ENCODE assay signal across 20 cellular contexts in the genomic region with DNA sequence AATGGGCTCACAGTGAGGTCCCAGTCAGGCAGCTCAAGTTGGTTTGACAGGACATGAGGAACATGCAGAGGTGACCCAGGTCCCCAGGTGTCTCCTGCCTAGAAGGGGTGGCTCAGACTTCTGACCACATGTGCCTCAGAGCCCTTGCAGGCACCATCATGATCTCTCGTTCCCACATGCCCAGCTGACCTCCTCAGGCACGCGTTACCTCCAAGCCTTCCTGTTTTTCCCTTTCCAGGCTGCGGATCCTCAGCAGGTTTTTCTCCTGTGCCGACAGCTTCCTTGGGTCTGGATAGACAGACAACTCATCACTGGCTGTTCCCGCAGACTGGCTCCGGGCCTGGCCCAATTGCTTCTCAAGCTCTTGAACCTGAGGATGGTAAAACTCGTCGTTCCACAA. TPM values are rescaled to one million over a fixed set of nuclear protein-coding genes. Genes with fewer than 3 reads are reported as not detected.
A peak's percentile ranks its signal among the peaks of the same experiment; 100 is the strongest.
DNase-seq lines count a peak whose midpoint lies in the region; ATAC-seq and TF ChIP-seq lines count a peak whose summit lies in the region.
"Had no signal": no experiment of that assay in that cellular context is flagged by ENCODE, and none has a peak within 500 bp of the region (broad histone marks: within the 10 kb centered on the region; RNA-seq: fewer than 3 reads in every experiment).

No MANE protein-coding gene starts in this region.

- no peak for ATAC-seq in gastrocnemius medialis
- ATAC-seq in stimulated activated naive CD8-positive, alpha-beta T cell treated with anti-CD3 and anti-CD28 coated beads, Interleukin-15, Interleukin-2, amounts not matched to agents 100 U/mL and 50 U/mL, for 24 hours: no peak
- no peak for ATAC-seq in activated CD8-positive, alpha-beta T cell treated with anti-CD3 and anti-CD28 coated beads, Interleukin-2, amount 10 ng/mL, durations not matched to agents 7 days and 5 days
- ATAC-seq: GM12878 had no signal

- DNase-seq in D341Med (ENCODE audit: low spot score) (peak; percentile 5), endothelial cell (ENCODE audit: low spot score) (peak; percentile 1), gastrocnemius medialis (no peak), cortex of kidney (lab: John Stamatoyannopoulos, UW) (no peak)
- DNase-seq in activated CD8-positive, alpha-beta memory T cell treated with anti-CD3 and anti-CD28 coated beads, Interleukin-2, amount 50 U/mL, for 48 hours: peak; percentile 28
- DNase-seq in stimulated activated naive CD8-positive, alpha-beta T cell treated with anti-CD3 and anti-CD28 coated beads, Interleukin-15, Interleukin-2, amounts not matched to agents 100 U/mL and 50 U/mL, for 24 hours: no peak
- DNase-seq in activated CD8-positive, alpha-beta T cell treated with anti-CD3 and anti-CD28 coated beads, Interleukin-2, amount 10 ng/mL, durations not matched to agents 7 days and 5 days: no peak
- DNase-seq: C1 segment of cervical spinal cord, DMS 273 treated with DMSO at 0.1 percent for 48 hours, GDM1, KG1, NCI-H1436 treated with DMSO at 0.1 percent for 48 hours, NCI-H2029 treated with DMSO at 0.1 percent for 48 hours, NCI-H2171 treated with DMSO at 0.1 percent for 48 hours, NCI-H774 had no signal

- CTCF ChIA-PET in activated CD8-positive, alpha-beta T cell treated with anti-CD3 and anti-CD28 coated beads, Interleukin-2, amount 10 ng/mL, durations not matched to agents 7 days and 5 days (lab: Charles Lee): interaction anchor here (0.6 to 1.0 kb wide), 3 partner anchors 13 to 241 kb away, joined by 3 to 4 read pairs (median 3); partner anchors contain the start of gene VIPR1

- H3K9me3 Mint-ChIP-seq in endothelial cell (ENCODE audit: unreplicated experiment): no peaks in the 10 kb centered on the region
- H3K9me3 Mint-ChIP-seq in activated CD8-positive, alpha-beta T cell treated with anti-CD3 and anti-CD28 coated beads, Interleukin-2, amount 10 ng/mL, durations not matched to agents 7 days and 5 days (ENCODE audit: insufficient read depth): no peaks in the 10 kb centered on the region

- in situ Hi-C loops in gastrocnemius medialis (cut with MboI; ENCODE audit: low sequenced_read_pairs in 4 of 4): loop anchor here (5.0 to 25.0 kb wide), 4 partner anchors 40 to 158 kb away; partner anchors contain the start of genes SEC22C (in 2 of the 4), ZBTB47 (in 2 of the 4), HHATL (in 1 of the 4) and SS18L2 (in 1 of the 4)

- peaks cover 4% of the 10 kb centered on the region for H3K27me3 Mint-ChIP-seq in endothelial cell (ENCODE audit: unreplicated experiment)
- H3K27me3 Mint-ChIP-seq in activated CD8-positive, alpha-beta T cell treated with anti-CD3 and anti-CD28 coated beads, Interleukin-2, amount 10 ng/mL, durations not matched to agents 7 days and 5 days (ENCODE audit: low read depth): no peaks in the 10 kb centered on the region

- H3K4me3 ChIP-seq in gastrocnemius medialis: no peak overlapping the region
- H3K4me3 ChIP-seq: GM12878 had no signal

- peak overlapping the region; percentile 85 to 99 (median 94) for H3K27ac ChIP-seq in gastrocnemius medialis

- H3K9me3 ChIP-seq in gastrocnemius medialis: no peaks in the 10 kb centered on the region

- no peaks in the 10 kb centered on the region for H3K36me3 ChIP-seq in gastrocnemius medialis

- H3K27me3 ChIP-seq in gastrocnemius medialis: no peaks in the 10 kb centered on the region

- no peak overlapping the region for H3K27ac Mint-ChIP-seq in endothelial cell (ENCODE audit: unreplicated experiment)
- no peak overlapping the region for H3K27ac Mint-ChIP-seq in activated CD8-positive, alpha-beta T cell treated with anti-CD3 and anti-CD28 coated beads, Interleukin-2, amount 10 ng/mL, durations not matched to agents 7 days and 5 days

- no peak for TF ChIP-seq POLR2A in gastrocnemius medialis (IDR thresholded peaks at IDR 0.05)

- TF ChIP-seq CTCF in endothelial cell (IDR thresholded peaks at IDR 0.05; ENCODE audit: unreplicated experiment) (no peak), gastrocnemius medialis (IDR thresholded peaks at IDR 0.05 in 4 of 5, conservative IDR thresholded peaks at IDR 0.05 in 1 of 5) (no peak)

- no peak overlapping the region for H3K4me3 Mint-ChIP-seq in endothelial cell (ENCODE audit: unreplicated experiment)
- no peak overlapping the region for H3K4me3 Mint-ChIP-seq in activated CD8-positive, alpha-beta T cell treated with anti-CD3 and anti-CD28 coated beads, Interleukin-2, amount 10 ng/mL, durations not matched to agents 7 days and 5 days

- no peaks in the 10 kb centered on the region for H3K36me3 Mint-ChIP-seq in endothelial cell (ENCODE audit: low read depth, unreplicated experiment)
- no peaks in the 10 kb centered on the region for H3K36me3 Mint-ChIP-seq in activated CD8-positive, alpha-beta T cell treated with anti-CD3 and anti-CD28 coated beads, Interleukin-2, amount 10 ng/mL, durations not matched to agents 7 days and 5 days (ENCODE audit: low read depth)

- intact Hi-C loops in gastrocnemius medialis (cut with DNase I; ENCODE audit: low total_unique reads): loop anchor here (10.0 kb wide), 1 partner anchor 518 kb away; no protein-coding TSS in a partner anchor

- POLR2A ChIA-PET in activated CD8-positive, alpha-beta T cell treated with anti-CD3 and anti-CD28 coated beads, Interleukin-2, amount 10 ng/mL, durations not matched to agents 7 days and 5 days (lab: Charles Lee): no interaction called here

- peaks cover 36 to 54% of the 10 kb centered on the region in 2 donors for H3K4me1 ChIP-seq in gastrocnemius medialis

- no peaks in the 10 kb centered on the region for H3K4me1 Mint-ChIP-seq in endothelial cell (ENCODE audit: unreplicated experiment)
- H3K4me1 Mint-ChIP-seq in activated CD8-positive, alpha-beta T cell treated with anti-CD3 and anti-CD28 coated beads, Interleukin-2, amount 10 ng/mL, durations not matched to agents 7 days and 5 days (ENCODE audit: low read depth): peaks cover 14% of the 10 kb centered on the region

RNA-seq across cellular contexts. Expression of gene CCDC13, which starts 30.4 kb away (rescaled TPM):
- total RNA-seq in endothelial cell (ENCODE audit: unreplicated experiment): 0.41 TPM
- 1 to 10 TPM in 2 of 4 donors, under 1 TPM in 2; 0.12 to 1.5 (median 1.1) TPM for total RNA-seq in gastrocnemius medialis
- total RNA-seq in activated CD8-positive, alpha-beta T cell treated with anti-CD3 and anti-CD28 coated beads, Interleukin-2, amount 10 ng/mL, durations not matched to agents 7 days and 5 days: under 1 TPM in 1 of 2 experiments, not detected in 1; 0.63 TPM
- total RNA-seq: A673, H1 had no signal

RNA-seq across cellular contexts. Expression of gene HHATL, which starts 40.1 kb away (rescaled TPM):
- not detected for total RNA-seq in endothelial cell (ENCODE audit: unreplicated experiment)
- 100 to 1,000 TPM in 2 of 4 donors, 10 to 100 TPM in 2; 78.0 to 309 (median 164) TPM for total RNA-seq in gastrocnemius medialis
- total RNA-seq in activated CD8-positive, alpha-beta T cell treated with anti-CD3 and anti-CD28 coated beads, Interleukin-2, amount 10 ng/mL, durations not matched to agents 7 days and 5 days: not detected
- total RNA-seq: A673, GM12878, H1, HepG2, NCI-H460 had no signal

RNA-seq across cellular contexts. Expression of gene KLHL40, which starts 57.4 kb away (rescaled TPM):
- total RNA-seq in endothelial cell (ENCODE audit: unreplicated experiment) (not detected), gastrocnemius medialis (100 to 1,000 TPM; 197 to 682 (median 397) TPM)
- total RNA-seq in activated CD8-positive, alpha-beta T cell treated with anti-CD3 and anti-CD28 coated beads, Interleukin-2, amount 10 ng/mL, durations not matched to agents 7 days and 5 days: not detected
- total RNA-seq: A673, GM12878, H1, HepG2, NCI-H460 had no signal

Comparison
In these comparisons a context has a peak if more than half of its experiments do, and no peak if none do; other contexts are left out.
1. DNase-seq: peak in D341Med (single experiment), activated CD8-positive, alpha-beta memory T cell treated with anti-CD3 and anti-CD28 coated beads, Interleukin-2, amount 50 U/mL, for 48 hours (single experiment) and endothelial cell (single experiment); none in gastrocnemius medialis (0 of 2), stimulated activated naive CD8-positive, alpha-beta T cell treated with anti-CD3 and anti-CD28 coated beads, Interleukin-15, Interleukin-2, amounts not matched to agents 100 U/mL and 50 U/mL, for 24 hours (single experiment), cortex of kidney (single experiment) and activated CD8-positive, alpha-beta T cell treated with anti-CD3 and anti-CD28 coated beads, Interleukin-2, amount 10 ng/mL, durations not matched to agents 7 days and 5 days (single experiment).
2. RNA of gene HHATL, which starts 40.1 kb away (total RNA-seq): 78.0 to 309 TPM in gastrocnemius medialis; not detected in endothelial cell (single experiment) and not detected in activated CD8-positive, alpha-beta T cell treated with anti-CD3 and anti-CD28 coated beads, Interleukin-2, amount 10 ng/mL, durations not matched to agents 7 days and 5 days; every median in the first group is over 10 times any median in the second.
3. RNA of gene KLHL40, which starts 57.4 kb away (total RNA-seq): 197 to 682 TPM in gastrocnemius medialis; not detected in endothelial cell (single experiment) and not detected in activated CD8-positive, alpha-beta T cell treated with anti-CD3 and anti-CD28 coated beads, Interleukin-2, amount 10 ng/mL, durations not matched to agents 7 days and 5 days; every median in the first group is over 100 times any median in the second.